Comparison of ENCODE assay signal across 1 cellular context in the genomic region with DNA sequence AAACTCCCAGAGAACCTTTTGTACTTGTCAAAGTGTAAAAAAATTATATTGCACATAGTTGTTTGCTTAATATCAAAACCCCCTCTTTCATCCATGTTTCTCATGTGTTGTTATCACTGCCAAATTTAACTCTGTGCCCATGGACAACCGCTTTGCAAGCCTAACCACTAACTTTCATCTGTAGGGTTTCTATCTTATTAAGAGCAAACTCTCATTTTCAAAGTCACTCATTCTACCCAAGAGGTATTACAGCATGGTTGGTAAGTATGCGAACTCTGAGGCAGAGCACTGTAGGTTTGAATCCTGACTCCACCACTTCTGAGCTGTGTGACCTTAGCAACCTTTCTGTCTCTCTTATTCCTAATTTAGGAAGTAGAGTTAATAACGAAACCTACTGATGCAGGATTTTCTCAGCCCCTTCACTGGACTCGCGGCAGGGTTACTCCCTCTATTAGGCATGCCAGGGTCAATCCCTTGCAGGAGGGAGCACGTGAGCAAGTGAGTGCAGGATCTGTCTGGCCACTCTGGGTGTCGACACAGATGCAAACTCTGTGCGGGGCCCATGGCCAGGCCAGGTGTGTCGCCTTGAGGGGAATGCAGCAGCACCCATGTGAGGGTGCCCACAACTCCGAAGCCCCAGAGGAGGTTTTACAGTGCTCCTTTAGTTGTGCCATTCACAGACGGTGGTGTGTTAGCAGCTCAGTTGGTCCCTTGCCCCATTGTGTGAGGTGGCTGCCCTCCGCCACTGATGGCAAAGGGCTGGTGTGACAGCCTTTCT.
TF ChIP-seq lines count a peak whose summit lies in the region.

No MANE protein-coding gene starts in this region.

TF ChIP-seq in GM23338, 12 proteins besides CTCF, POLR2A, EP300 and RAD21 (continued from another document):
- TF ChIP-seq, protein P1, sequence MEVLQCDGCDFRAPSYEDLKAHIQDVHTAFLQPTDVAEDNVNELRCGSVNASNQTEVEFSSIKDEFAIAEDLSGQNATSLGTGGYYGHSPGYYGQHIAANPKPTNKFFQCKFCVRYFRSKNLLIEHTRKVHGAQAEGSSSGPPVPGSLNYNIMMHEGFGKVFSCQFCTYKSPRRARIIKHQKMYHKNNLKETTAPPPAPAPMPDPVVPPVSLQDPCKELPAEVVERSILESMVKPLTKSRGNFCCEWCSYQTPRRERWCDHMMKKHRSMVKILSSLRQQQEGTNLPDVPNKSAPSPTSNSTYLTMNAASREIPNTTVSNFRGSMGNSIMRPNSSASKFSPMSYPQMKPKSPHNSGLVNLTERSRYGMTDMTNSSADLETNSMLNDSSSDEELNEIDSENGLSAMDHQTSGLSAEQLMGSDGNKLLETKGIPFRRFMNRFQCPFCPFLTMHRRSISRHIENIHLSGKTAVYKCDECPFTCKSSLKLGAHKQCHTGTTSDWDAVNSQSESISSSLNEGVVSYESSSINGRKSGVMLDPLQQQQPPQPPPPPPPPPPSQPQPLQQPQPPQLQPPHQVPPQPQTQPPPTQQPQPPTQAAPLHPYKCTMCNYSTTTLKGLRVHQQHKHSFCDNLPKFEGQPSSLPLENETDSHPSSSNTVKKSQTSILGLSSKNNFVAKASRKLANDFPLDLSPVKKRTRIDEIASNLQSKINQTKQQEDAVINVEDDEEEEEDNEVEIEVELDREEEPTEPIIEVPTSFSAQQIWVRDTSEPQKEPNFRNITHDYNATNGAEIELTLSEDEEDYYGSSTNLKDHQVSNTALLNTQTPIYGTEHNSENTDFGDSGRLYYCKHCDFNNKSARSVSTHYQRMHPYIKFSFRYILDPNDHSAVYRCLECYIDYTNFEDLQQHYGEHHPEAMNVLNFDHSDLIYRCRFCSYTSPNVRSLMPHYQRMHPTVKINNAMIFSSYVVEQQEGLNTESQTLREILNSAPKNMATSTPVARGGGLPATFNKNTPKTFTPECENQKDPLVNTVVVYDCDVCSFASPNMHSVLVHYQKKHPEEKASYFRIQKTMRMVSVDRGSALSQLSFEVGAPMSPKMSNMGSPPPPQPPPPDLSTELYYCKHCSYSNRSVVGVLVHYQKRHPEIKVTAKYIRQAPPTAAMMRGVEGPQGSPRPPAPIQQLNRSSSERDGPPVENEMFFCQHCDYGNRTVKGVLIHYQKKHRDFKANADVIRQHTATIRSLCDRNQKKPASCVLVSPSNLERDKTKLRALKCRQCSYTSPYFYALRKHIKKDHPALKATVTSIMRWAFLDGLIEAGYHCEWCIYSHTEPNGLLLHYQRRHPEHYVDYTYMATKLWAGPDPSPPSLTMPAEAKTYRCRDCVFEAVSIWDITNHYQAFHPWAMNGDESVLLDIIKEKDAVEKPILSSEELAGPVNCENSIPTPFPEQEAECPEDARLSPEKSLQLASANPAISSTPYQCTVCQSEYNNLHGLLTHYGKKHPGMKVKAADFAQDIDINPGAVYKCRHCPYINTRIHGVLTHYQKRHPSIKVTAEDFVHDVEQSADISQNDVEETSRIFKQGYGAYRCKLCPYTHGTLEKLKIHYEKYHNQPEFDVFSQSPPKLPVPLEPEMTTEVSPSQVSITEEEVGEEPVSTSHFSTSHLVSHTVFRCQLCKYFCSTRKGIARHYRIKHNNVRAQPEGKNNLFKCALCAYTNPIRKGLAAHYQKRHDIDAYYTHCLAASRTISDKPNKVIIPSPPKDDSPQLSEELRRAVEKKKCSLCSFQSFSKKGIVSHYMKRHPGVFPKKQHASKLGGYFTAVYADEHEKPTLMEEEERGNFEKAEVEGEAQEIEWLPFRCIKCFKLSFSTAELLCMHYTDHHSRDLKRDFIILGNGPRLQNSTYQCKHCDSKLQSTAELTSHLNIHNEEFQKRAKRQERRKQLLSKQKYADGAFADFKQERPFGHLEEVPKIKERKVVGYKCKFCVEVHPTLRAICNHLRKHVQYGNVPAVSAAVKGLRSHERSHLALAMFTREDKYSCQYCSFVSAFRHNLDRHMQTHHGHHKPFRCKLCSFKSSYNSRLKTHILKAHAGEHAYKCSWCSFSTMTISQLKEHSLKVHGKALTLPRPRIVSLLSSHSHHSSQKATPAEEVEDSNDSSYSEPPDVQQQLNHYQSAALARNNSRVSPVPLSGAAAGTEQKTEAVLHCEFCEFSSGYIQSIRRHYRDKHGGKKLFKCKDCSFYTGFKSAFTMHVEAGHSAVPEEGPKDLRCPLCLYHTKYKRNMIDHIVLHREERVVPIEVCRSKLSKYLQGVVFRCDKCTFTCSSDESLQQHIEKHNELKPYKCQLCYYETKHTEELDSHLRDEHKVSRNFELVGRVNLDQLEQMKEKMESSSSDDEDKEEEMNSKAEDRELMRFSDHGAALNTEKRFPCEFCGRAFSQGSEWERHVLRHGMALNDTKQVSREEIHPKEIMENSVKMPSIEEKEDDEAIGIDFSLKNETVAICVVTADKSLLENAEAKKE (CRISPR knock-in tag; IDR thresholded peaks at IDR 0.05), result no peak
- TF ChIP-seq POLR2AphosphoS5 (IDR thresholded peaks at IDR 0.05; ENCODE audit: low read depth), result no peak
